8 cellular contexts compared by ENCODE assay signal in the genomic region with DNA sequence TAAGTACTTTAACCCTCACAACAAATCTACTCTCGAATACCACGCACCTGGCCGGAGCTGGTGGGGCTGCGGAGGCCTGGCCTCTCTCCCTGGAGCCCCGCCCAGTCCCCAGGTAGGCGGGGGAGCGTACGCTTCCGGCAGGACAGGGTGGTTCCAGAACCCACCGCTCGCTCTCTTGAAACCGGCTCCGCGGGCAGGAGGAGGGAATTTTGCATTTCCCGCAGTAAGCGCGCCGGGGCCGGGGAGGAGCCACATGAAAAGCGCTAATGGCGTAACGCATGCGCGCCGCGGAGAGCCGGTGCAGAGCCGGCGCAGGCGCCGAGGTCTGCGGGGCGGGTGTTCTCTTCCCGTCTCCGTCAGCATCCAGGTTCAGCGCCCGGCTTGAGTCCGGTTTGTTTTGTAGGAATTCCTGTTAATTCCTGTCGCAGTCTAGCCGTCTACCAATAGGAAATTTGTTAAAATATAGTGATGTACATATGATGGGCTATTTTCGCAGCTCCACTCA. TPM values are rescaled to one million over a fixed set of nuclear protein-coding genes. Genes with fewer than 3 reads are reported as not detected.
DNase-seq lines count a peak whose midpoint lies in the region; ATAC-seq, FAIRE-seq and TF ChIP-seq lines count a peak whose summit lies in the region.

No MANE protein-coding gene starts in this region.

- H3K36me3 Mint-ChIP-seq in naive B cell = no peaks in the 10 kb centered on the region
- H3K36me3 Mint-ChIP-seq in stimulated activated memory B cell treated with anti-CD40 and anti-IgM and Interleukin-4, amounts not matched to agents 10 μg/mL and 1 μg/mL and 100 μg/mL, for 72 hours = no peaks in the 10 kb centered on the region

- DNase-seq in D721Med (ENCODE audit: insufficient read length, low spot score) = peak; percentile 45
- DNase-seq in activated T-cell treated with anti-CD3 and anti-CD28 coated beads, Interleukin-2, amount 50 U/mL, for 48 hours = peak; percentile 82 to 87
- DNase-seq in fibroblast of gingiva (ENCODE audit: low read depth) = peak; percentile 62
- peak; percentile 63 for DNase-seq in naive B cell

- peak overlapping the region; percentile 99 for H2AFZ ChIP-seq in OCI-LY3 (ENCODE audit: low read depth, low read length)

- ATAC-seq in GM21447 (IDR thresholded peaks at IDR 0.05; ENCODE audit: unreplicated experiment) (peak; percentile 66), naive B cell (ENCODE audit: low read depth in 2 of 2) (peak; percentile 77 to 83)
- peak; percentile 85 for ATAC-seq in stimulated activated memory B cell treated with anti-CD40 and anti-IgM and Interleukin-4, amounts not matched to agents 10 μg/mL and 1 μg/mL and 100 μg/mL, for 72 hours

- H3K4me2 ChIP-seq in OCI-LY3 (ENCODE audit: low read length) = peak overlapping the region; percentile 94

- H3K27ac Mint-ChIP-seq in naive B cell = peak overlapping the region in 5 of 6 donors; percentile 0 to 71 (median 28)
- peak overlapping the region; percentile 12 for H3K27ac Mint-ChIP-seq in stimulated activated memory B cell treated with anti-CD40 and anti-IgM and Interleukin-4, amounts not matched to agents 10 μg/mL and 1 μg/mL and 100 μg/mL, for 72 hours

- H3K9me3 Mint-ChIP-seq in naive B cell = peaks cover 0 to 3% (median 0%) of the 10 kb centered on the region in 7 donors
- H3K9me3 Mint-ChIP-seq in stimulated activated memory B cell treated with anti-CD40 and anti-IgM and Interleukin-4, amounts not matched to agents 10 μg/mL and 1 μg/mL and 100 μg/mL, for 72 hours = no peaks in the 10 kb centered on the region

- H3K27ac ChIP-seq in HUES6 (ENCODE audit: low read depth, low read length) = no peak overlapping the region
- H3K27ac ChIP-seq in OCI-LY3 (ENCODE audit: low read length) = no peak overlapping the region

- H3K36me3 ChIP-seq in HUES6 (ENCODE audit: control insufficient read depth, insufficient read depth, low read length) = no peaks in the 10 kb centered on the region
- H3K36me3 ChIP-seq in OCI-LY3 (replicated peaks; ENCODE audit: low read depth, low read length) = no peaks in the 10 kb centered on the region

- H3K9ac ChIP-seq in HUES6 (ENCODE audit: low read length) = no peak overlapping the region
- H3K9ac ChIP-seq in OCI-LY3 (ENCODE audit: low read length) = peak overlapping the region; percentile 68

- H3K4me1 ChIP-seq in HUES6 (ENCODE audit: control insufficient read depth, insufficient read depth, low read length) (peaks cover 24% of the 10 kb centered on the region), OCI-LY3 (ENCODE audit: low read length) (peaks cover 10% of the 10 kb centered on the region)

- FAIRE-seq in D721Med (lab: Jason Lieb, UNC) = no peak

- TF ChIP-seq CTCF in D721Med (IDR thresholded peaks at IDR 0.05; ENCODE audit: insufficient read depth, missing control alignments) (no peak), OCI-LY3 (IDR thresholded peaks at IDR 0.05; ENCODE audit: low read depth, low read length) (no peak)

- H3K9me3 ChIP-seq in HUES6 (ENCODE audit: control insufficient read depth, insufficient read depth, low read depth, low read length) (no peaks in the 10 kb centered on the region), OCI-LY3 (ENCODE audit: insufficient read depth, low read length) (no peaks in the 10 kb centered on the region)

- H3K4me3 ChIP-seq in HUES6 (ENCODE audit: low read depth, low read length) (peak overlapping the region; percentile 55), OCI-LY3 (ENCODE audit: low read length) (peak overlapping the region; percentile 85)

- no peaks in the 10 kb centered on the region for H4K20me1 ChIP-seq in OCI-LY3 (ENCODE audit: insufficient read depth, low read length)

- H3K27me3 ChIP-seq in HUES6 (ENCODE audit: control insufficient read depth, insufficient read depth, low read length) (no peaks in the 10 kb centered on the region), OCI-LY3 (ENCODE audit: low read depth, low read length) (peaks cover 13% of the 10 kb centered on the region; the same call in 1 of the 2 replicates)

- H3K4me3 Mint-ChIP-seq in naive B cell = peak overlapping the region; percentile 54 to 92 (median 84)
- peak overlapping the region; percentile 82 for H3K4me3 Mint-ChIP-seq in stimulated activated memory B cell treated with anti-CD40 and anti-IgM and Interleukin-4, amounts not matched to agents 10 μg/mL and 1 μg/mL and 100 μg/mL, for 72 hours

- peaks cover 4 to 16% (median 8%) of the 10 kb centered on the region in 3 donors for H3K27me3 Mint-ChIP-seq in naive B cell
- no peaks in the 10 kb centered on the region for H3K27me3 Mint-ChIP-seq in stimulated activated memory B cell treated with anti-CD40 and anti-IgM and Interleukin-4, amounts not matched to agents 10 μg/mL and 1 μg/mL and 100 μg/mL, for 72 hours

- H3K4me1 Mint-ChIP-seq in naive B cell = peaks cover 12 to 21% (median 20%) of the 10 kb centered on the region in 3 donors
- H3K4me1 Mint-ChIP-seq in stimulated activated memory B cell treated with anti-CD40 and anti-IgM and Interleukin-4, amounts not matched to agents 10 μg/mL and 1 μg/mL and 100 μg/mL, for 72 hours = peaks cover 31% of the 10 kb centered on the region

- H3K79me2 ChIP-seq in OCI-LY3 (ENCODE audit: low read length) = no peaks in the 10 kb centered on the region

RNA-seq across cellular contexts. Expression of a gene that starts 20.8 kb away (rescaled TPM):
- not detected for polyA plus RNA-seq in naive B cell (ENCODE audit: low read depth in 6 of 6)
